8 cellular contexts compared by ENCODE assay signal in genomic region chr15:78065284-78065872, GRCh38. TPM values are rescaled to one million over a fixed set of nuclear protein-coding genes. Genes with fewer than 3 reads are reported as not detected.
DNase-seq lines count a peak whose midpoint lies in the region; ATAC-seq, FAIRE-seq and TF ChIP-seq lines count a peak whose summit lies in the region.

No MANE protein-coding gene starts in this region.

- H3K79me2 ChIP-seq in K562 (ENCODE audit: control insufficient read depth, insufficient read depth, low read length): peaks cover 22% of the 10 kb centered on the region; the same call in 2 of the 3 replicates

- TF ChIP-seq POLR2A in K562 (conservative IDR thresholded peaks at IDR 0.05): no peak

- CTCF ChIA-PET in K562 (lab: Yijun Ruan, JAX; ENCODE audit: low intra/inter-chr PET ratio): no interaction called here

- 0 out of 4 replicates have a peak, but pooled peaks of 1 of the 2 experiments have one; percentile 3 for TF ChIP-seq RAD21 in K562 (CRISPR knock-in tag; conservative IDR thresholded peaks at IDR 0.05 in 1 of 2, IDR thresholded peaks at IDR 0.05 in 1 of 2)

- H2AFZ ChIP-seq in K562 (ENCODE audit: low read depth, low read length): no peak overlapping the region

- peaks cover 8% of the 10 kb centered on the region for H4K20me1 ChIP-seq in K562 (replicated peaks; ENCODE audit: control insufficient read depth, insufficient read depth, low read length)

- FAIRE-seq in K562 (lab: Jason Lieb, UNC): no peak

- H3K4me1 ChIP-seq in K562 (replicated peaks in 1 of 2; ENCODE audit: control insufficient read depth in 2 of 2, insufficient read depth in 2 of 2, low read length in 2 of 2) (peaks cover 0 to 37% of the 10 kb centered on the region in 2 experiments; a peak in 4 of 5 replicates), thymus (ENCODE audit: control insufficient read depth, insufficient read depth, low read length) (peaks cover 68% of the 10 kb centered on the region)

- POLR2A ChIA-PET in K562 (lab: Yijun Ruan, JAX): interaction anchor here (0.7 kb wide), 2 partner anchors 10 to 19 kb away, joined by 3 to 4 read pairs; no protein-coding TSS in a partner anchor

- no peak for TF ChIP-seq EP300 in K562 (IDR thresholded peaks at IDR 0.05; ENCODE audit: low read length)

- ATAC-seq in K562: peak; percentile 43; the same call in 2 of the 3 replicates
- no peak for ATAC-seq in GM21786 (IDR thresholded peaks at IDR 0.05; ENCODE audit: unreplicated experiment)

- in situ Hi-C loops in K562 (cut with MboI): no loop called here

- DNase-seq in AG20443 (ENCODE audit: low spot score) (peak; percentile 93), Kasumi-1 (lab: John Stamatoyannopoulos, UW) (peak; percentile 33 to 41), K562 (ENCODE audit: extremely low read depth in 1 of 4, low spot score in 3 of 4) (no peak), left kidney (ENCODE audit: low read depth, low spot score) (peak; percentile 36), NAMALWA (ENCODE audit: low spot score) (no peak)
- no peak for DNase-seq in stimulated activated CD8-positive, alpha-beta memory T cell treated with anti-CD3 and anti-CD28 coated beads, Interleukin-4, amount 100 ng/mL, for 48 hours

- no peak overlapping the region for H3K4me2 ChIP-seq in K562 (ENCODE audit: insufficient read depth, low read length)

- intact Hi-C loops in K562 (cut with micrococcal nuclease): no loop called here

- H3K27me3 ChIP-seq in K562 (ENCODE audit: control insufficient read depth in 2 of 2, insufficient read depth in 2 of 2, low read length in 2 of 2) (no peaks in the 10 kb centered on the region), thymus (ENCODE audit: control insufficient read depth, insufficient read depth) (no peaks in the 10 kb centered on the region)

- H3K9me3 ChIP-seq in K562 (replicated peaks; ENCODE audit: control insufficient read depth, insufficient read depth, low read depth, low read length): no peaks in the 10 kb centered on the region
- no peaks in the 10 kb centered on the region for H3K9me3 ChIP-seq in thymus (ENCODE audit: control insufficient read depth)

- no peaks in the 10 kb centered on the region for H3K9me1 ChIP-seq in K562 (ENCODE audit: control insufficient read depth, insufficient read depth, low read length)

- no peak overlapping the region for H3K27ac ChIP-seq in K562 (ENCODE audit: extremely low read depth, low read depth, low read length)
- H3K27ac ChIP-seq in thymus (ENCODE audit: low read depth): peak overlapping the region; percentile 93

- no TSS peak for BruUV-seq in K562 (replicated peaks; lab: Mats Ljungman, UMichigan)

- H3K9ac ChIP-seq in K562 (ENCODE audit: insufficient read depth in 1 of 2, low read depth in 2 of 2, low read length in 2 of 2): no peak overlapping the region

- H3K36me3 ChIP-seq in K562 (ENCODE audit: control insufficient read depth, insufficient read depth, low read length) (no peaks in the 10 kb centered on the region), thymus (ENCODE audit: control insufficient read depth, insufficient read depth) (no peaks in the 10 kb centered on the region)

- 52% methylated on average over 5 of the region's 5 CpGs for WGBS in K562 (ENCODE audit: insufficient coverage, low coverage, missing lambda C conversion rate)
- 55% methylated on average over 5 of the region's 5 CpGs for WGBS in thymus

- H3K4me3 ChIP-seq in K562 (no peak overlapping the region), thymus (ENCODE audit: low read length) (no peak overlapping the region)

- TF ChIP-seq CTCF in K562 (IDR thresholded peaks at IDR 0.05 in 2 of 3, conservative IDR thresholded peaks at IDR 0.05 in 1 of 3; ENCODE audit: insufficient read depth in 2 of 3, low read depth in 1 of 3, low read length in 3 of 3): no peak

TF ChIP-seq in K562, 482 proteins besides CTCF, POLR2A, EP300 and RAD21 (continues in another document):
- no peak for TF ChIP-seq NR2C2 (CRISPR knock-in tag; IDR thresholded peaks at IDR 0.05)
- TF ChIP-seq NR2C2 (tag; IDR thresholded peaks at IDR 0.05): peak; percentile 16; the same call in 1 of the 2 replicates
- peak; percentile 53 for TF ChIP-seq MYC (IDR thresholded peaks at IDR 0.05; ENCODE audit: low read depth, low read length)
- no peak for TF ChIP-seq MYC (CRISPR knock-in tag; IDR thresholded peaks at IDR 0.05; ENCODE audit: borderline replicate concordance, low read depth)
- no peak for TF ChIP-seq ZNF764 (CRISPR knock-in tag; IDR thresholded peaks at IDR 0.05; ENCODE audit: low read depth)
- no peak for TF ChIP-seq JUN (IDR thresholded peaks at IDR 0.05; ENCODE audit: borderline replicate concordance, low read depth, low read length)
- no peak for TF ChIP-seq JUN (CRISPR knock-in tag; IDR thresholded peaks at IDR 0.05; ENCODE audit: borderline replicate concordance)
- peak; percentile 30; the same call in 1 of the 2 replicates for TF ChIP-seq BACH1 (tag; IDR thresholded peaks at IDR 0.05)
- TF ChIP-seq CEBPG (CRISPR knock-in tag; IDR thresholded peaks at IDR 0.05): peak; percentile 63
- peak; percentile 93 to 96 for TF ChIP-seq CEBPG (tag; conservative IDR thresholded peaks at IDR 0.05 in 1 of 2, IDR thresholded peaks at IDR 0.05 in 1 of 2)
- TF ChIP-seq, protein P1, sequence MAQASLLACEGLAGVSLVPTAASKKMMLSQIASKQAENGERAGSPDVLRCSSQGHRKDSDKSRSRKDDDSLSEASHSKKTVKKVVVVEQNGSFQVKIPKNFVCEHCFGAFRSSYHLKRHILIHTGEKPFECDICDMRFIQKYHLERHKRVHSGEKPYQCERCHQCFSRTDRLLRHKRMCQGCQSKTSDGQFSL (CRISPR knock-in tag; IDR thresholded peaks at IDR 0.05): no peak
- TF ChIP-seq, protein P1 (tag; IDR thresholded peaks at IDR 0.05): no peak
- TF ChIP-seq MAX (CRISPR knock-in tag; IDR thresholded peaks at IDR 0.05): no peak
- TF ChIP-seq ZNF134 (CRISPR knock-in tag; conservative IDR thresholded peaks at IDR 0.05): no peak
- TF ChIP-seq L3MBTL2 (IDR thresholded peaks at IDR 0.05): peak; percentile 63; the same call in 1 of the 2 replicates
- no peak for TF ChIP-seq KDM4B (IDR thresholded peaks at IDR 0.05; ENCODE audit: borderline replicate concordance in 2 of 2, low read depth in 1 of 2)
- no peak for TF ChIP-seq ZNF695 (CRISPR knock-in tag; IDR thresholded peaks at IDR 0.05)
- peak; percentile 74 for TF ChIP-seq TFAP4 (CRISPR knock-in tag; IDR thresholded peaks at IDR 0.05; ENCODE audit: borderline replicate concordance)
- peak; percentile 91 for TF ChIP-seq CEBPB (tag; IDR thresholded peaks at IDR 0.05)

RNA-seq across cellular contexts. Expression of gene TBC1D2B, which starts 12.1 kb away (rescaled TPM):
- 51.5 and 55.8 TPM in 2 replicates for total RNA-seq in K562 (2011; cell fraction: chromatin; rRNA removed; ENCODE audit: low replicate concordance)
- total RNA-seq in K562 (2011; cell fraction: nucleolus; rRNA removed): 24.0 and 27.9 TPM in 2 replicates
- 23.0 and 24.5 TPM in 2 replicates for total RNA-seq in K562 (2011; cell fraction: nucleoplasm; rRNA removed)
- total RNA-seq in K562 (2014; rRNA removed) (5.1 and 6.2 TPM in 2 replicates), K562 (2014; rRNA removed; fragmentation: Illumina TruSeq; extraction: Trizol) (8.9 and 9.3 TPM in 2 replicates), K562 (2015; rRNA removed; fragmentation: Illumina TruSeq; extraction: Trizol) (7.8 and 8.9 TPM in 2 replicates), K562 (2021) (10.1 and 10.7 TPM in 2 replicates)
- polyA plus RNA-seq in K562 (2011; rRNA removed) (13.7 and 16.3 TPM in 2 replicates), K562 (2014; fragmentation: Illumina TruSeq; extraction: Trizol) (7.7 and 9.2 TPM in 2 replicates), K562 (2014; fragmentation: Nextera tagmentation; extraction: Ambion mirVana) (under 1 TPM; 0.15 to 0.48 TPM), K562 (2014; rRNA removed) (6.5 and 6.9 TPM in 2 replicates), thymus (20.0 TPM)
- polyA plus RNA-seq in K562 (2011; cell fraction: cytosol; rRNA removed): 9.0 and 12.5 TPM in 2 replicates
- 28.9 and 35.0 TPM in 2 replicates for polyA plus RNA-seq in K562 (2011; cell fraction: nucleus; rRNA removed)
- polyA plus RNA-seq in K562 (2012): 5.8 and 15.9 TPM in 2 replicates
- polyA minus RNA-seq in K562 (2011; rRNA and poly(A)+ RNA removed): 10.0 and 13.7 TPM in 2 replicates
- 5.5 and 8.6 TPM in 2 replicates for polyA minus RNA-seq in K562 (2011; cell fraction: cytosol; rRNA and poly(A)+ RNA removed)
- polyA minus RNA-seq in K562 (2011; cell fraction: nucleus; rRNA and poly(A)+ RNA removed): 7.5 and 11.8 TPM in 2 replicates

RNA-seq across cellular contexts. Expression of gene SH2D7, which starts 27.0 kb away (rescaled TPM):
- total RNA-seq in K562 (2011; cell fraction: chromatin; rRNA removed; ENCODE audit: low replicate concordance): not detected in 2 replicates
- total RNA-seq in K562 (2011; cell fraction: nucleolus; rRNA removed): not detected in 2 replicates
- total RNA-seq in K562 (2011; cell fraction: nucleoplasm; rRNA removed): not detected in 2 replicates
- total RNA-seq in K562 (2014; rRNA removed): not detected in 2 replicates
- total RNA-seq in K562 (2014; rRNA removed; fragmentation: Illumina TruSeq; extraction: Trizol): not detected in 2 replicates
- not detected in 2 replicates for total RNA-seq in K562 (2015; rRNA removed; fragmentation: Illumina TruSeq; extraction: Trizol)
- total RNA-seq in K562 (2021): not detected in 2 replicates
- polyA plus RNA-seq in K562 (2011; rRNA removed): not detected in 2 replicates
- polyA plus RNA-seq in K562 (2011; cell fraction: cytosol; rRNA removed): not detected in 2 replicates
- polyA plus RNA-seq in K562 (2011; cell fraction: nucleus; rRNA removed): not detected in 2 replicates
- 0.10 and 0.19 TPM in 2 replicates for polyA plus RNA-seq in K562 (2012)
- not detected in 2 replicates for polyA plus RNA-seq in K562 (2014; fragmentation: Illumina TruSeq; extraction: Trizol)
- polyA plus RNA-seq in K562 (2014; fragmentation: Nextera tagmentation; extraction: Ambion mirVana): not detected
- not detected in 2 replicates for polyA plus RNA-seq in K562 (2014; rRNA removed)
- not detected in 2 replicates for polyA minus RNA-seq in K562 (2011; rRNA and poly(A)+ RNA removed)
- not detected in 2 replicates for polyA minus RNA-seq in K562 (2011; cell fraction: cytosol; rRNA and poly(A)+ RNA removed)
- polyA minus RNA-seq in K562 (2011; cell fraction: nucleus; rRNA and poly(A)+ RNA removed): not detected in 2 replicates
- 0.05 TPM for polyA plus RNA-seq in thymus

Comparison
In these comparisons a context has a peak if more than half of its experiments do, and no peak if none do; other contexts are left out.
1. DNase-seq: peak in AG20443 (single experiment), Kasumi-1 (2 of 2) and left kidney (single experiment); none in K562 (0 of 4), stimulated activated CD8-positive, alpha-beta memory T cell treated with anti-CD3 and anti-CD28 coated beads, Interleukin-4, amount 100 ng/mL, for 48 hours (single experiment) and NAMALWA (single experiment).